1 cellular context compared by ENCODE assay signal in genomic region chr19:30069535-30070197, GRCh38.
A peak's percentile ranks its signal among the peaks of the same experiment; 100 is the strongest.
TF ChIP-seq lines count a peak whose summit lies in the region.

No MANE protein-coding gene starts in this region.

TF ChIP-seq in HEK293, 187 proteins besides CTCF, POLR2A, EP300 and RAD21 (continued from another document and continues in another):
- TF ChIP-seq ZNF792 (tag by site-specific recombination; IDR thresholded peaks at IDR 0.05) (peak; percentile 27; the same call in 1 of the 2 replicates), ZNF555 (tag by site-specific recombination; conservative IDR thresholded peaks at IDR 0.05) (no peak), ZNF585B (tag by site-specific recombination; IDR thresholded peaks at IDR 0.05) (no peak), ZNF548 (tag by site-specific recombination; IDR thresholded peaks at IDR 0.05) (no peak), ZBTB1 (tag by site-specific recombination; IDR thresholded peaks at IDR 0.05) (no peak), ZFP69B (tag by site-specific recombination; IDR thresholded peaks at IDR 0.05) (0 out of 2 replicates have a peak, but pooled peaks have one; percentile 14), ZNF791 (tag by site-specific recombination; IDR thresholded peaks at IDR 0.05) (no peak), EGR2 (tag by site-specific recombination; IDR thresholded peaks at IDR 0.05; ENCODE audit: low read depth) (no peak), ZNF416 (tag by site-specific recombination; IDR thresholded peaks at IDR 0.05) (no peak), ZNF19 (tag by site-specific recombination; IDR thresholded peaks at IDR 0.05; ENCODE audit: low read depth) (no peak), PBX3 (CRISPR knock-in tag; IDR thresholded peaks at IDR 0.05) (no peak), ZNF292 (tag by site-specific recombination; IDR thresholded peaks at IDR 0.05; ENCODE audit: borderline replicate concordance, low read depth) (no peak), ZBTB26 (tag by site-specific recombination; optimal IDR thresholded peaks at IDR 0.05) (no peak), YY1 (tag by site-specific recombination; IDR thresholded peaks at IDR 0.05) (no peak), ZNF600 (tag by site-specific recombination; IDR thresholded peaks at IDR 0.05) (peak; percentile 61), ZNF544 (tag by site-specific recombination; IDR thresholded peaks at IDR 0.05) (no peak), ZNF560 (tag by site-specific recombination; IDR thresholded peaks at IDR 0.05; ENCODE audit: borderline replicate concordance) (no peak), SCRT1 (tag by site-specific recombination; IDR thresholded peaks at IDR 0.05; ENCODE audit: borderline replicate concordance) (peak; percentile 100), ZNF366 (tag by site-specific recombination; conservative IDR thresholded peaks at IDR 0.05) (peak; percentile 27; the same call in 1 of the 2 replicates), TRIM28 (IDR thresholded peaks at IDR 0.05; ENCODE audit: borderline replicate concordance, low read length) (no peak), KLF17 (tag by site-specific recombination; IDR thresholded peaks at IDR 0.05) (peak; percentile 41; the same call in 1 of the 2 replicates), ZNF121 (tag by site-specific recombination; IDR thresholded peaks at IDR 0.05) (no peak), ZBTB48 (tag by site-specific recombination; IDR thresholded peaks at IDR 0.05) (no peak), ZNF24 (tag by site-specific recombination; IDR thresholded peaks at IDR 0.05) (peak; percentile 98), ZFP37 (tag by site-specific recombination; IDR thresholded peaks at IDR 0.05) (no peak), ZNF114 (tag by site-specific recombination; IDR thresholded peaks at IDR 0.05) (no peak), ZNF677 (tag by site-specific recombination; IDR thresholded peaks at IDR 0.05) (0 out of 2 replicates have a peak, but pooled peaks have one; percentile 12), ZNF214 (tag by site-specific recombination; IDR thresholded peaks at IDR 0.05; ENCODE audit: borderline replicate concordance) (no peak), ZNF146 (tag by site-specific recombination; IDR thresholded peaks at IDR 0.05) (no peak), PRDM4 (tag by site-specific recombination; IDR thresholded peaks at IDR 0.05) (no peak), GFI1B (tag by site-specific recombination; IDR thresholded peaks at IDR 0.05) (no peak), ZNF175 (tag by site-specific recombination; IDR thresholded peaks at IDR 0.05) (no peak), ZNF843 (tag by site-specific recombination; IDR thresholded peaks at IDR 0.05) (no peak), HIC1 (tag by site-specific recombination; IDR thresholded peaks at IDR 0.05) (no peak), SCRT2 (tag by site-specific recombination; IDR thresholded peaks at IDR 0.05) (peak; percentile 100), ZNF701 (tag by site-specific recombination; IDR thresholded peaks at IDR 0.05) (no peak), ZNF174 (tag by site-specific recombination; IDR thresholded peaks at IDR 0.05) (no peak), KLF9 (tag by site-specific recombination; IDR thresholded peaks at IDR 0.05; ENCODE audit: low read depth) (no peak), SP2 (tag by site-specific recombination; IDR thresholded peaks at IDR 0.05) (peak; percentile 1; the same call in 1 of the 2 replicates), ZNF488 (tag by site-specific recombination; IDR thresholded peaks at IDR 0.05) (no peak), ZSCAN5A (tag by site-specific recombination; IDR thresholded peaks at IDR 0.05) (no peak), ZNF610 (tag by site-specific recombination; IDR thresholded peaks at IDR 0.05; ENCODE audit: borderline replicate concordance) (no peak), ZNF692 (tag by site-specific recombination; IDR thresholded peaks at IDR 0.05) (peak; percentile 46; the same call in 1 of the 2 replicates), MYNN (tag by site-specific recombination; IDR thresholded peaks at IDR 0.05; ENCODE audit: borderline replicate concordance) (no peak), ZBTB11 (tag by site-specific recombination; conservative IDR thresholded peaks at IDR 0.05; ENCODE audit: low read depth) (no peak), GLI2 (tag by site-specific recombination; IDR thresholded peaks at IDR 0.05; ENCODE audit: borderline replicate concordance, low read depth) (no peak), ZNF239 (tag by site-specific recombination; IDR thresholded peaks at IDR 0.05) (no peak), INSM2 (tag by site-specific recombination; IDR thresholded peaks at IDR 0.05) (no peak), SALL2 (tag by site-specific recombination; IDR thresholded peaks at IDR 0.05; ENCODE audit: borderline replicate concordance) (no peak)
